Comparison of ENCODE assay signal across 8 cellular contexts in the genomic region with DNA sequence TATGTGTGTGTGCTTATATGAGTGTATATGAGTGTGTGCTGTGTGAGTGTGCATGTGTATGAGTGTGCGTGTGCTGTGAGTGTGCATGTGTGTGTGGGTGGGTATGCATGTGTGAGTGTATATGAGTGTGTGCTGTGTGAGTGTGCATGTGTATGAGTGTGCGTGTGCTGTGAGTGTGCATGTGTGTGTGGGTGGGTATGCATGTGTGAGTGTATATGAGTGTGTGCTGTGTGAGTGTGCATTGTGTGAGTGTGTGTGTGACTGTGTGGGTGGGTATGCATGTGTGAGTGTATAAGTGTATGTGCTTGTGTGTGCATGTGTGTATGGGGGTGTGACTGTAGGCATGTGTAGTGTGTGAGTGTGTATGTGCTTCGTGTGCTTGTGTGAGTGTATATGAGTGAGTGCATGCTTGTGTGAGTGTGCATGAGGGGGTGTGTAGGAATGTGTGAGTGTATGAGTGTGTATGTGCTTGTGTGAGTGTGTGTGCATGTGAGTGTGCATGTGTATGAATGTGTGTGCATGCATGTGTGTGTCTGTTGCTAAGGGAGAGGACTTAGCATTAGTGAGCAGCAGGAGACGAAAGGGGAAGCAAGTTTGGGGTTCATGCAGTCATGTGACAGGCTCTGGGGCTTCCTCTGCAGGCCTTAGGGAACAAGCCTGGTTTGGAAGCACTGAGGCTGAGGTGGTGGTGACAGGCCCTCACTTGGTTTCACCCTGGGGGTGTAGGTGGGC. TPM values are rescaled to one million over a fixed set of nuclear protein-coding genes. Genes with fewer than 3 reads are reported as not detected.
"Had no signal": no experiment of that assay in that cellular context is flagged by ENCODE, and none has a peak within 500 bp of the region (broad histone marks: within the 10 kb centered on the region; RNA-seq: fewer than 3 reads in every experiment).

No MANE protein-coding gene starts in this region.

RNA-seq across cellular contexts. Expression of a gene that starts 41.0 kb away (rescaled TPM):
- total RNA-seq: activated T-cell treated with anti-CD3 and anti-CD28 coated beads, Interleukin-2, amount 50 U/mL, for 72 hours; dermis blood vessel endothelial cell; foreskin keratinocyte; glomerular endothelial cell; left lobe of liver; mononuclear cell; sciatic nerve; T-helper 1 cell treated with Interleukin-12 subunit alpha and Interleukin-12 subunit beta and Interleukin-4 antibody, amounts not matched to agents 30 ng/mL and 1 ng/mL, for 36 hours had no signal
- polyA plus RNA-seq: foreskin keratinocyte had no signal
